8 cellular contexts compared by ENCODE assay signal in genomic region chr2:96927420-96928171, GRCh38. TPM values are rescaled to one million over a fixed set of nuclear protein-coding genes. Genes with fewer than 3 reads are reported as not detected.
DNase-seq lines count a peak whose midpoint lies in the region; ATAC-seq and TF ChIP-seq lines count a peak whose summit lies in the region.

No MANE protein-coding gene starts in this region.

- H3K27ac ChIP-seq in testis: peak overlapping the region; percentile 18 to 19

- peaks cover 17% of the 10 kb centered on the region for H3K4me1 ChIP-seq in adipocyte (ENCODE audit: control insufficient read depth, insufficient read depth, low read length)
- peaks cover 14% of the 10 kb centered on the region for H3K4me1 ChIP-seq in testis

- TF ChIP-seq CTCF in kidney epithelial cell (IDR thresholded peaks at IDR 0.05; ENCODE audit: insufficient read depth, low read length, poor library complexity, severe bottlenecking): peak; percentile 44
- TF ChIP-seq CTCF in testis (IDR thresholded peaks at IDR 0.05): no peak
- TF ChIP-seq CTCF in GM10266 (IDR thresholded peaks at IDR 0.05; ENCODE audit: control insufficient read depth, insufficient read depth, low read depth, missing control alignments): no peak

- intact Hi-C loops in testis (cut with DNase I; ENCODE audit: low total_unique reads): no loop called here

- no peak overlapping the region for H3K9ac ChIP-seq in adipocyte (ENCODE audit: low read length)

- no peak for ATAC-seq in HG03439 (IDR thresholded peaks at IDR 0.05; ENCODE audit: unreplicated experiment)

- WGBS in testis, 2 donors: 39 to 55% methylated on average over 16 to 24 of the region's 24 CpGs

- H3K4me3 ChIP-seq in adipocyte (ENCODE audit: low read length) (peak overlapping the region; percentile 71), kidney epithelial cell (ENCODE audit: low read depth, low read length) (peak overlapping the region; percentile 19), testis (no peak overlapping the region)

- no peaks in the 10 kb centered on the region for H3K36me3 ChIP-seq in adipocyte (ENCODE audit: control insufficient read depth, insufficient read depth, low read length, severe bottlenecking)
- no peaks in the 10 kb centered on the region for H3K36me3 ChIP-seq in kidney epithelial cell (ENCODE audit: control insufficient read depth, insufficient read depth, low read length)
- no peaks in the 10 kb centered on the region for H3K36me3 ChIP-seq in testis (ENCODE audit: low read depth, missing control alignments)

- DNase-seq in NCI-H1105 treated with DMSO at 0.1 percent for 48 hours (lab: John Stamatoyannopoulos, UW) (peak; percentile 94), adipocyte (ENCODE audit: low read depth) (peak; percentile 62), kidney epithelial cell (ENCODE audit: low read depth) (no peak), testis (peak; percentile 40), GM10266 (ENCODE audit: extremely low spot score) (no peak), CD1c-positive myeloid dendritic cell (ENCODE audit: extremely low spot score) (no peak)
- DNase-seq in stimulated activated naive CD4-positive, alpha-beta T cell treated with Interleukin-2 at 50 U/mL for 16 hours (lab: John Stamatoyannopoulos, UW): no peak

- no peak for TF ChIP-seq POLR2A in testis (IDR thresholded peaks at IDR 0.05)

- H3K27me3 ChIP-seq in adipocyte (replicated peaks; ENCODE audit: control insufficient read depth, insufficient read depth, low read length) (peaks cover 43% of the 10 kb centered on the region), kidney epithelial cell (ENCODE audit: control insufficient read depth, insufficient read depth, low read length) (peaks cover 54% of the 10 kb centered on the region), testis (no peaks in the 10 kb centered on the region)

- H3K9me3 ChIP-seq in adipocyte (ENCODE audit: control insufficient read depth, low read length) (peaks cover 5% of the 10 kb centered on the region), testis (no peaks in the 10 kb centered on the region)

RNA-seq across cellular contexts. Expression of gene SEMA4C, which starts 57.7 kb away (rescaled TPM):
- 62.4 and 67.8 TPM in 2 replicates for total RNA-seq in kidney epithelial cell
- total RNA-seq in testis: 10 to 100 TPM; 11.4 to 17.6 TPM
- 10.5 TPM for polyA plus RNA-seq in testis (ENCODE audit: insufficient read depth, low read depth, low replicate concordance)

RNA-seq across cellular contexts. Expression of gene FAM178B, which starts 58.8 kb away (rescaled TPM):
- total RNA-seq in kidney epithelial cell (0.25 TPM in 1 of 2 replicates, not detected in the other), testis (10 to 100 TPM; 19.7 to 20.6 TPM)
- 11.6 TPM for polyA plus RNA-seq in testis (ENCODE audit: insufficient read depth, low read depth, low replicate concordance)

Comparison
In these comparisons a context has a peak if more than half of its experiments do, and no peak if none do; other contexts are left out.
1. DNase-seq: peak in NCI-H1105 treated with DMSO at 0.1 percent for 48 hours (single experiment), adipocyte (single experiment) and testis (single experiment); none in kidney epithelial cell (single experiment), GM10266 (single experiment), stimulated activated naive CD4-positive, alpha-beta T cell treated with Interleukin-2 at 50 U/mL for 16 hours (single experiment) and CD1c-positive myeloid dendritic cell (single experiment).
2. H3K4me3 ChIP-seq: peak in adipocyte (single experiment) and kidney epithelial cell (single experiment); none in testis (0 of 2).
3. RNA of gene FAM178B, which starts 58.8 kb away (total RNA-seq): 19.7 to 20.6 TPM in testis; 0.25 TPM in kidney epithelial cell; every median in the first group is over 10 times any median in the second.